In genomic region chr10:24513155-24513554, GRCh38 we compare ENCODE assay signal across 10 cellular contexts.
A peak's percentile ranks its signal among the peaks of the same experiment; 100 is the strongest.
DNase-seq lines count a peak whose midpoint lies in the region; ATAC-seq, FAIRE-seq and TF ChIP-seq lines count a peak whose summit lies in the region.
"Had no signal": no experiment of that assay in that cellular context is flagged by ENCODE, and none has a peak within 500 bp of the region (broad histone marks: within the 10 kb centered on the region; RNA-seq: fewer than 3 reads in every experiment).

No MANE protein-coding gene starts in this region.

- no peak overlapping the region for H3K4me2 ChIP-seq in A549
- H3K4me2 ChIP-seq in SK-N-SH = no peak overlapping the region

- H3K9ac ChIP-seq in SK-N-SH = no peak overlapping the region

- H3K36me3 Mint-ChIP-seq in mesothelial cell of epicardium = peaks cover 32% of the 10 kb centered on the region
- H3K36me3 Mint-ChIP-seq in activated CD8-positive, alpha-beta memory T cell treated with anti-CD3 and anti-CD28 coated beads, Interleukin-2, amount 10 ng/mL, durations not matched to agents 7 days and 5 days = no peaks in the 10 kb centered on the region

- H3K9me3 Mint-ChIP-seq in mesothelial cell of epicardium = no peaks in the 10 kb centered on the region
- no peaks in the 10 kb centered on the region for H3K9me3 Mint-ChIP-seq in activated CD8-positive, alpha-beta memory T cell treated with anti-CD3 and anti-CD28 coated beads, Interleukin-2, amount 10 ng/mL, durations not matched to agents 7 days and 5 days (ENCODE audit: low read depth)

- TF ChIP-seq CTCF in A549 (IDR thresholded peaks at IDR 0.05) (peak; percentile 21; the same call in 1 of the 3 replicates), GM06990 (IDR thresholded peaks at IDR 0.05; ENCODE audit: insufficient read depth, low read length, poor library complexity, severe bottlenecking) (peak; percentile 16), SK-N-SH (IDR thresholded peaks at IDR 0.05) (peak; percentile 47), mesothelial cell of epicardium (IDR thresholded peaks at IDR 0.05; ENCODE audit: unreplicated experiment) (no peak)

- no peaks in the 10 kb centered on the region for H3K4me1 Mint-ChIP-seq in mesothelial cell of epicardium
- H3K4me1 Mint-ChIP-seq in activated CD8-positive, alpha-beta memory T cell treated with anti-CD3 and anti-CD28 coated beads, Interleukin-2, amount 10 ng/mL, durations not matched to agents 7 days and 5 days = no peaks in the 10 kb centered on the region

- no peak for ATAC-seq in A549
- ATAC-seq in activated CD8-positive, alpha-beta memory T cell treated with anti-CD3 and anti-CD28 coated beads, Interleukin-2, amount 10 ng/mL, durations not matched to agents 7 days and 5 days = no peak

- intact Hi-C loops in head of caudate nucleus (cut with DNase I) = no loop called here

- no peak for TF ChIP-seq POLR2A in A549 (IDR thresholded peaks at IDR 0.05; ENCODE audit: low read length)

- TF ChIP-seq RAD21 in A549 (conservative IDR thresholded peaks at IDR 0.05 in 1 of 2, IDR thresholded peaks at IDR 0.05 in 1 of 2) (peak; percentile 31 to 51; a peak in 3 of 5 replicates), SK-N-SH (IDR thresholded peaks at IDR 0.05; ENCODE audit: low read length) (peak; percentile 58)

- no peaks in the 10 kb centered on the region for H3F3A ChIP-seq in SK-N-SH (replicated peaks; ENCODE audit: insufficient read depth)

- H3K27me3 Mint-ChIP-seq in mesothelial cell of epicardium (ENCODE audit: low read depth) = no peaks in the 10 kb centered on the region
- H3K27me3 Mint-ChIP-seq in activated CD8-positive, alpha-beta memory T cell treated with anti-CD3 and anti-CD28 coated beads, Interleukin-2, amount 10 ng/mL, durations not matched to agents 7 days and 5 days = peaks cover 5% of the 10 kb centered on the region

- H3K9me2 ChIP-seq in SK-N-SH = no peaks in the 10 kb centered on the region

- H3K27me3 ChIP-seq in GM06990 (replicated peaks; ENCODE audit: control insufficient read depth, insufficient read depth, low read length) (no peaks in the 10 kb centered on the region), SK-N-SH (ENCODE audit: insufficient read depth) (no peaks in the 10 kb centered on the region)

- TF ChIP-seq EP300 in A549 (IDR thresholded peaks at IDR 0.05) = no peak
- no peak for TF ChIP-seq EP300 in SK-N-SH (IDR thresholded peaks at IDR 0.05; ENCODE audit: borderline replicate concordance in 1 of 2, low read depth in 1 of 2, low read length in 1 of 2)

- in situ Hi-C loops in G401 (cut with HindIII; ENCODE audit: low sequenced_read_pairs) = no loop called here

- POLR2A ChIA-PET in A549 (lab: Yijun Ruan, JAX) (no interaction called here), SK-N-SH (lab: Yijun Ruan, JAX) (no interaction called here)

- H2AFZ ChIP-seq in SK-N-SH (ENCODE audit: low read depth) = no peak overlapping the region

- H3K9me3 ChIP-seq in A549 (no peaks in the 10 kb centered on the region), SK-N-SH (no peaks in the 10 kb centered on the region)

- peak in 1 of 2 experiments; percentile 13 for DNase-seq in A549 (ENCODE audit: low read depth in 1 of 2, low spot score in 1 of 2)
- DNase-seq in GM06990 (ENCODE audit: extremely low read depth, insufficient read length) = no peak
- DNase-seq in SK-N-SH = no peak
- DNase-seq in head of caudate nucleus = peak in 25 of 42 donors; percentile 12 to 75 (median 36)
- no peak for DNase-seq in mesothelial cell of epicardium (ENCODE audit: low spot score in 2 of 2, unreplicated experiment in 2 of 2)
- DNase-seq in NCI-H1417 (lab: John Stamatoyannopoulos, UW) = no peak
- no peak for DNase-seq in activated CD8-positive, alpha-beta memory T cell treated with anti-CD3 and anti-CD28 coated beads, Interleukin-2, amount 10 ng/mL, durations not matched to agents 7 days and 5 days
- DNase-seq in G401 (ENCODE audit: low spot score) = no peak
- DNase-seq: T1000 had no signal

- FAIRE-seq in A549 (lab: Jason Lieb, UNC) = no peak

- H3K4me1 ChIP-seq in A549 (no peaks in the 10 kb centered on the region), SK-N-SH (ENCODE audit: control insufficient read depth in 1 of 2, insufficient read depth in 2 of 2, low read depth in 1 of 2, low read length in 1 of 2) (no peaks in the 10 kb centered on the region)

- CTCF ChIA-PET in A549 (lab: Yijun Ruan, JAX) = interaction anchor here (0.9 to 2.2 kb wide), 5 partner anchors 9 to 519 kb away, joined by 3 to 10 read pairs (median 7); no protein-coding TSS in a partner anchor
- CTCF ChIA-PET in SK-N-SH (lab: Yijun Ruan, JAX) = interaction anchor here (0.9 to 3.4 kb wide), 2 partner anchors 9 to 519 kb away, joined by 4 to 13 read pairs; no protein-coding TSS in a partner anchor
- CTCF ChIA-PET in activated CD8-positive, alpha-beta memory T cell treated with anti-CD3 and anti-CD28 coated beads, Interleukin-2, amount 10 ng/mL, durations not matched to agents 7 days and 5 days (lab: Charles Lee) = no interaction called here

- H3K27ac ChIP-seq in A549 = no peak overlapping the region
- no peak overlapping the region for H3K27ac ChIP-seq in SK-N-SH (ENCODE audit: low read depth in 2 of 2, low read length in 1 of 2)
- H3K27ac ChIP-seq: skin epidermis had no signal

- no peak overlapping the region for H3K4me3 ChIP-seq in A549
- H3K4me3 ChIP-seq in GM06990 (replicated peaks; ENCODE audit: low read depth, low read length) = no peak overlapping the region
- H3K4me3 ChIP-seq in SK-N-SH (ENCODE audit: low read depth in 2 of 2, low read length in 1 of 2) = no peak overlapping the region; a peak in 1 of 4 replicates
- H3K4me3 ChIP-seq: skin epidermis had no signal

- WGBS in A549 (ENCODE audit: missing lambda C conversion rate) = 77% methylated on average over 9 of the region's 9 CpGs
- WGBS in SK-N-SH (ENCODE audit: low lambda C conversion rate) = 89% methylated on average over 9 of the region's 9 CpGs

- H3K4me3 Mint-ChIP-seq in mesothelial cell of epicardium = no peak overlapping the region
- no peak overlapping the region for H3K4me3 Mint-ChIP-seq in activated CD8-positive, alpha-beta memory T cell treated with anti-CD3 and anti-CD28 coated beads, Interleukin-2, amount 10 ng/mL, durations not matched to agents 7 days and 5 days

- H3K36me3 ChIP-seq in GM06990 (ENCODE audit: control insufficient read depth, insufficient read depth, low read length) (no peaks in the 10 kb centered on the region; the same call in 1 of the 2 replicates), SK-N-SH (replicated peaks in 1 of 2; ENCODE audit: control insufficient read depth in 1 of 2, insufficient read depth in 2 of 2, low read length in 1 of 2) (no peaks in the 10 kb centered on the region)

- H3K79me2 ChIP-seq in SK-N-SH (ENCODE audit: insufficient read depth) = no peaks in the 10 kb centered on the region

- H3K27ac Mint-ChIP-seq in mesothelial cell of epicardium = no peak overlapping the region
- no peak overlapping the region for H3K27ac Mint-ChIP-seq in activated CD8-positive, alpha-beta memory T cell treated with anti-CD3 and anti-CD28 coated beads, Interleukin-2, amount 10 ng/mL, durations not matched to agents 7 days and 5 days

- no peaks in the 10 kb centered on the region for H4K20me1 ChIP-seq in SK-N-SH (ENCODE audit: insufficient read depth)

TF ChIP-seq in A549, 52 proteins besides CTCF, POLR2A, EP300 and RAD21 (continues in another document):
- TF ChIP-seq PHF8 (IDR thresholded peaks at IDR 0.05; ENCODE audit: borderline replicate concordance, low read depth) = no peak
- TF ChIP-seq MAFK (IDR thresholded peaks at IDR 0.05; ENCODE audit: partially characterized antibody) = no peak
- TF ChIP-seq NFE2L2 (conservative IDR thresholded peaks at IDR 0.05; ENCODE audit: low read length) = no peak
- no peak for TF ChIP-seq RNF2 (IDR thresholded peaks at IDR 0.05; ENCODE audit: borderline replicate concordance, low read depth)
- no peak for TF ChIP-seq MAZ (IDR thresholded peaks at IDR 0.05; ENCODE audit: borderline replicate concordance, low read depth, low read length)
- TF ChIP-seq RARB (CRISPR knock-in tag; IDR thresholded peaks at IDR 0.05) = no peak
- no peak for TF ChIP-seq E2F6 (IDR thresholded peaks at IDR 0.05; ENCODE audit: borderline replicate concordance, low read depth)
- TF ChIP-seq HOXB5 (CRISPR knock-in tag; IDR thresholded peaks at IDR 0.05) = no peak
- TF ChIP-seq HOXA7 (CRISPR knock-in tag; IDR thresholded peaks at IDR 0.05) = no peak
- TF ChIP-seq SMC3 (IDR thresholded peaks at IDR 0.05) = no peak

TF ChIP-seq in SK-N-SH, 30 proteins besides CTCF, POLR2A, EP300 and RAD21:
- TF ChIP-seq MAX (IDR thresholded peaks at IDR 0.05; ENCODE audit: low read depth) (no peak), SMC3 (IDR thresholded peaks at IDR 0.05; ENCODE audit: low read depth, low read length) (0 out of 2 replicates have a peak, but pooled peaks have one; percentile 20)
TF ChIP-seq in SK-N-SH: peak in this region for 1.

Comparison
In these comparisons a context has a peak if more than half of its experiments do, and no peak if none do; other contexts are left out.
1. DNase-seq: peak in head of caudate nucleus (25 of 42); none in GM06990 (single experiment), SK-N-SH (single experiment), mesothelial cell of epicardium (0 of 2), NCI-H1417 (0 of 3), activated CD8-positive, alpha-beta memory T cell treated with anti-CD3 and anti-CD28 coated beads, Interleukin-2, amount 10 ng/mL, durations not matched to agents 7 days and 5 days (single experiment) and G401 (single experiment).
2. Of the 12 proteins assayed by ChIP-seq in both A549 and SK-N-SH: peak only in A549: none; only in SK-N-SH: SMC3; in both: CTCF and RAD21; in neither: 9.